8 cellular contexts compared by ENCODE assay signal in the genomic region with DNA sequence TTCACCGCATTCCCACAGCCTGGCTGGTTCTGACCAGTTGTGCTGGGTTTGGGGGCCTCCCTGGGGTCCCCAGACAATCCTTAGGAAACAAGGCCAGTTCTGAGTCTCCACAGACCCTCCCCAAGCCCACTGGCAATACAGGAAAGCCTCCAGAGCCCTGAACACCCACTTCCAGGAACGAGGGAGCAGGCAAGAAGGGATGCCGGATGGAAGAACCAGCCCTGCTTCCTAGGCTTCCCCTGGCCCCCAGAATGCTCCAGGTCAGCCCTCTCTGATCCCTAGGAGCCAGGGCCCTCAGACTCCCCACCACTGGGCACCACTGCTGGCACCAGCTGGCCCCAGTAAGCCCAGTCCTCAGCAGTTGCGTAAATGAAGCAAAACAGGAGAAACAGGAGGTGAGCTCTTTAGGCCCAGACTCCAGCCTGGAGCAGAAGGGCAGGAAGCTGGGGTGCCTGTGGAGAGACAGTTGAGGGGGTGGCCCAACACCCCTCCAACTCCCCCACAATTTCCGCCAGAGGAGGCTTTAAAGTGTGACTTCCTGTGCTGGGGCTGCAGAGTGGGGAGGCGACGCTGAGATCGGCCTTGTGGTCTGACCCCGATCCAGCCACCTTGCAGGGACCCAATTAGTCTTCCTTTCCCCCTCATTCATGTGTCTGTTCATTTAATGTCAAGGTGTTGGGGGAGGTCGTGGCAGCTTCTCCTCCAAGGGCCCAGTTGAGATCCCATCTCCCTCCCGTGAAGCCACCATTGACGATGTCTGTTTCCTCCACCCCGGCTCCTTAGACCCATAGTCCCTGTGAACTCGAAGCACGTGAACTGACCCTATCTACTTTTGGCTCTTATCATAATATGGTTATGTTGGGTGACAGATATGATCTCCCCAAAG. TPM values are rescaled to one million over a fixed set of nuclear protein-coding genes. Genes with fewer than 3 reads are reported as not detected.
A peak's percentile ranks its signal among the peaks of the same experiment; 100 is the strongest.
DNase-seq lines count a peak whose midpoint lies in the region; ATAC-seq and TF ChIP-seq lines count a peak whose summit lies in the region.

No MANE protein-coding gene starts in this region.

- DNase-seq in SKM-1 treated with dmso at 0.1 percent for 144 hours (lab: John Stamatoyannopoulos, UW; ENCODE audit: unreplicated experiment) (peak; percentile 16), cardiac fibroblast (ENCODE audit: low read depth in 2 of 2) (peak; percentile 15 to 43), vagina (ENCODE audit: extremely low spot score in 2 of 2) (no peak), islet precursor cell (no peak)

- TF ChIP-seq CTCF in cardiac fibroblast (IDR thresholded peaks at IDR 0.05; ENCODE audit: low read depth, low read length) (no peak), vagina (IDR thresholded peaks at IDR 0.05) (no peak)

- peak overlapping the region; percentile 99 for H3K27ac ChIP-seq in vagina

- H3K27me3 ChIP-seq in mononuclear cell (ENCODE audit: insufficient read depth, low read length) (no peaks in the 10 kb centered on the region), vagina (no peaks in the 10 kb centered on the region)

- intact Hi-C loops in vagina (cut with DNase I): loop anchor here (2.0 to 5.0 kb wide), 2 partner anchors 48 to 195 kb away; a partner anchor contains a TSS

- peaks cover 0 to 20% of the 10 kb centered on the region in 2 donors for H3K36me3 ChIP-seq in vagina

- TF ChIP-seq POLR2A in GM19099 (IDR thresholded peaks at IDR 0.05; ENCODE audit: extremely low read depth, insufficient read length, low read depth) (peak; percentile 20), vagina (IDR thresholded peaks at IDR 0.05) (no peak)

- ATAC-seq in GM21367 (IDR thresholded peaks at IDR 0.05; ENCODE audit: unreplicated experiment): no peak
- no peak for ATAC-seq in HG03432 (IDR thresholded peaks at IDR 0.05; ENCODE audit: unreplicated experiment)

- peak overlapping the region; percentile 99 to 100 for H3K4me3 ChIP-seq in cardiac fibroblast (replicated peaks in 1 of 2; ENCODE audit: low read depth in 2 of 2, low read length in 2 of 2)
- H3K4me3 ChIP-seq in mononuclear cell (ENCODE audit: low read length): peak overlapping the region; percentile 91
- peak overlapping the region; percentile 87 to 94 for H3K4me3 ChIP-seq in vagina

- H3K4me1 ChIP-seq in mononuclear cell (ENCODE audit: insufficient read depth, low read length): peaks cover 82% of the 10 kb centered on the region
- peaks cover 72% of the 10 kb centered on the region for H3K4me1 ChIP-seq in vagina

- H3K9me3 ChIP-seq in mononuclear cell (ENCODE audit: low read depth, low read length): no peaks in the 10 kb centered on the region
- no peaks in the 10 kb centered on the region for H3K9me3 ChIP-seq in vagina

RNA-seq across cellular contexts. Expression of a gene that starts 4.8 kb away (rescaled TPM):
- total RNA-seq in mononuclear cell (75.2 TPM), vagina (271 TPM)

RNA-seq across cellular contexts. Expression of a gene that starts 26.6 kb away (rescaled TPM):
- not detected for total RNA-seq in mononuclear cell
- 14.7 TPM for total RNA-seq in vagina

RNA-seq across cellular contexts. Expression of a gene that starts 38.3 kb away (rescaled TPM):
- total RNA-seq in mononuclear cell: 1.2 TPM
- 55.2 TPM for total RNA-seq in vagina

RNA-seq across cellular contexts. Expression of a gene that starts 46.9 kb away (rescaled TPM):
- total RNA-seq in mononuclear cell: 29.8 TPM
- total RNA-seq in vagina: 146 TPM

Comparison
In these comparisons a context has a peak if more than half of its experiments do, and no peak if none do; other contexts are left out.
1. DNase-seq: peak in SKM-1 treated with dmso at 0.1 percent for 144 hours (single experiment) and cardiac fibroblast (2 of 2); none in vagina (0 of 2) and islet precursor cell (single experiment).
2. RNA of a gene that starts 26.6 kb away (total RNA-seq): 14.7 TPM in vagina (single experiment); not detected in mononuclear cell (single experiment); every median in the first group is over 10 times any median in the second.
3. RNA of a gene that starts 38.3 kb away (total RNA-seq): 55.2 TPM in vagina (single experiment); 1.2 TPM in mononuclear cell (single experiment); every median in the first group is over 10 times any median in the second.
4. Peak in every context shown above with its lines, with median percentiles within 50 percentile points of each other: H3K4me3 ChIP-seq.